In genomic region chr3:114506622-114507300, GRCh38 we compare ENCODE assay signal across 1 cellular context.
TF ChIP-seq lines count a peak whose summit lies in the region.

No MANE protein-coding gene starts in this region.

TF ChIP-seq in A549, 52 proteins besides CTCF, POLR2A, EP300 and RAD21 (continued from another document):
- TF ChIP-seq JUNB (IDR thresholded peaks at IDR 0.05) (no peak), ELK1 (IDR thresholded peaks at IDR 0.05; ENCODE audit: low read depth, low read length) (no peak), TP53 (CRISPR knock-in tag; IDR thresholded peaks at IDR 0.05) (no peak), CHD4 (IDR thresholded peaks at IDR 0.05; ENCODE audit: borderline replicate concordance) (no peak), HMGXB4 (CRISPR knock-in tag; IDR thresholded peaks at IDR 0.05; ENCODE audit: borderline replicate concordance) (no peak), POLR2AphosphoS2 (conservative IDR thresholded peaks at IDR 0.05; ENCODE audit: low read length) (no peak), PBX3 (IDR thresholded peaks at IDR 0.05) (no peak), FOSL2 (IDR thresholded peaks at IDR 0.05) (no peak), FOSL2 (CRISPR knock-in tag; IDR thresholded peaks at IDR 0.05) (no peak), USF2 (IDR thresholded peaks at IDR 0.05) (no peak), MAZ (IDR thresholded peaks at IDR 0.05; ENCODE audit: borderline replicate concordance, low read depth, low read length) (no peak), NPAS2 (CRISPR knock-in tag; IDR thresholded peaks at IDR 0.05; ENCODE audit: borderline replicate concordance) (no peak), KDM1A (IDR thresholded peaks at IDR 0.05; ENCODE audit: low read depth) (no peak), CHD2 (IDR thresholded peaks at IDR 0.05; ENCODE audit: low read length, partially characterized antibody) (no peak), ZSCAN20 (CRISPR knock-in tag; IDR thresholded peaks at IDR 0.05) (no peak), CEBPB (IDR thresholded peaks at IDR 0.05) (no peak), E2F6 (IDR thresholded peaks at IDR 0.05; ENCODE audit: borderline replicate concordance, low read depth) (no peak), BHLHE40 (IDR thresholded peaks at IDR 0.05; ENCODE audit: low read depth, low read length) (no peak)
